ENCODE assay signal across 10 cellular contexts in the genomic region with DNA sequence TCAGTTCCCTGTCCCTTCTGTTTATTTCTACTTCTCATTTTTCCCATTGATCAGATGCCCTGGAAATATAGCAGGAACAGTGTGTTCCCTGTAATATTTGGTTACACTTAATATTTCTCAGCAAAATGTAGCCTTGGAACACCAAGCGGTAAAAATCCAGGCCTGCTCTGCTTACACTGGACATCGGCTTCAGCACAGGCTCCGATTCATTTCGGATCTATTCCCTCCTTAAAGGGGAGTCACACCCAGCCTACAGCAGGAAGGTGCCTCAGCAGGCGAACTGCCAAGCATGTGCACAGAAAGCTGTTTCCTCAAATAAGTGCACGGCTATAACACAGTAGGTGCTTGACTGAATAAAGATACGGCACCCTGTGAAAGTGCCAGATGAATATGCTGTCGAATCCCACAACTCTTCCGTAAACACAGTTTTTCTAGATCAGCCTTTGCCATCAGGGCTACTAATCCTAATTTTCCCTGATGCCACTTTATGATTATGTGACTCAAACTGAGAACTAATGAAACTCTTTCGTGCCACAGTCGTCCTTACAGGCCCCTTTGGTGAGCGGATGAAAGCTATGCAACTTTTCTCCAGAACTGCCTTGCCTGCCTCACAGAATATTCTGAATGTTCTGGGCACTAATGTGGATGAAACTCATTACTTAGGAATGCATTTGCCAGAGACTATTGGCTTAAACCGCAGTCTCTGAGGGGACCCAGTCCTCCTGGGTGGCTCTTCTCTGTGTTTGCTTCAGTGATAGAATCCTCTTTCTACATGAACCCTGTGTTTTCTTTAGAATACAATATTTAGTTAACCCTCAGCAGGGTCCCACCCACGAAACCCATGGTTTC.
DNase-seq lines count a peak whose midpoint lies in the region; ATAC-seq and TF ChIP-seq lines count a peak whose summit lies in the region.
"Had no signal": no experiment of that assay in that cellular context is flagged by ENCODE, and none has a peak within 500 bp of the region (broad histone marks: within the 10 kb centered on the region; RNA-seq: fewer than 3 reads in every experiment).

No MANE protein-coding gene starts in this region.

- peak in 2 of 4 donors; percentile 55 to 74 for TF ChIP-seq EP300 in upper lobe of left lung (IDR thresholded peaks at IDR 0.05)

- H3K9me3 ChIP-seq in lower lobe of right lung (no peaks in the 10 kb centered on the region), upper lobe of left lung (no peaks in the 10 kb centered on the region)

- H3K4me1 ChIP-seq in lower lobe of right lung (no peaks in the 10 kb centered on the region), upper lobe of left lung (peaks cover 0 to 8% (median 0%) of the 10 kb centered on the region in 4 donors)

- no peaks in the 10 kb centered on the region for H3K9me3 Mint-ChIP-seq in chondrocyte (ENCODE audit: low read depth)

- H3K36me3 ChIP-seq in lower lobe of right lung (no peaks in the 10 kb centered on the region), upper lobe of left lung (no peaks in the 10 kb centered on the region)

- peak; percentile 14 for TF ChIP-seq CTCF in chondrocyte (IDR thresholded peaks at IDR 0.05)
- TF ChIP-seq CTCF in lower lobe of right lung (IDR thresholded peaks at IDR 0.05) = no peak
- no peak for TF ChIP-seq CTCF in upper lobe of left lung (IDR thresholded peaks at IDR 0.05)

- 73 to 83% methylated on average over 14 of the region's 14 CpGs for WGBS in upper lobe of left lung, 2 donors

- H3K27me3 ChIP-seq in lower lobe of right lung (ENCODE audit: low read depth) = no peaks in the 10 kb centered on the region
- no peaks in the 10 kb centered on the region for H3K27me3 ChIP-seq in upper lobe of left lung

- H3K36me3 Mint-ChIP-seq in chondrocyte (ENCODE audit: low read depth) = no peaks in the 10 kb centered on the region
- H3K36me3 Mint-ChIP-seq: activated naive CD8-positive, alpha-beta T cell had no signal

- peaks cover 45% of the 10 kb centered on the region for H3K4me1 Mint-ChIP-seq in chondrocyte (ENCODE audit: low read depth)

- H3K27me3 Mint-ChIP-seq in chondrocyte (ENCODE audit: low read depth) = no peaks in the 10 kb centered on the region
- H3K27me3 Mint-ChIP-seq: activated naive CD8-positive, alpha-beta T cell had no signal

- peak; percentile 22 for DNase-seq in LoVo (ENCODE audit: low spot score)
- DNase-seq in chondrocyte (ENCODE audit: low spot score) = no peak
- no peak for DNase-seq in lower lobe of right lung
- no peak for DNase-seq in upper lobe of left lung
- DNase-seq in GM19240 (ENCODE audit: insufficient read length, low spot score) = no peak
- DNase-seq in activated gamma-delta T cell treated with Interleukin-2 at 50 U/mL for 16 hours = no peak
- no peak for DNase-seq in activated CD4-positive, alpha-beta T cell treated with anti-CD3 and anti-CD28 coated beads, Interleukin-2, amount 50 U/mL, for 48 hours
- DNase-seq: NCI-H2227 treated with DMSO at 0.1 percent for 48 hours; stimulated activated CD4-positive, alpha-beta T cell treated with anti-CD3 and anti-CD28 coated beads, Interleukin-15, amount 100 ng/mL, for 24 hours had no signal

- peak overlapping the region; percentile 68 for H3K27ac ChIP-seq in lower lobe of right lung
- H3K27ac ChIP-seq in upper lobe of left lung = peak overlapping the region; percentile 51 to 70 (median 56)

- peak overlapping the region; percentile 87 for H3K27ac Mint-ChIP-seq in chondrocyte (ENCODE audit: unreplicated experiment)
- H3K27ac Mint-ChIP-seq: activated naive CD8-positive, alpha-beta T cell had no signal

- TF ChIP-seq POLR2A in upper lobe of left lung (IDR thresholded peaks at IDR 0.05) = no peak

- H3K4me3 Mint-ChIP-seq in chondrocyte (ENCODE audit: unreplicated experiment) = peak overlapping the region; percentile 39
- H3K4me3 Mint-ChIP-seq: activated naive CD8-positive, alpha-beta T cell had no signal

- ATAC-seq in lower lobe of right lung = peak; percentile 9 to 12
- peak in 1 of 2 donors; percentile 56 for ATAC-seq in upper lobe of left lung (ENCODE audit: low FRiP score in 2 of 2)

- intact Hi-C loops in lower lobe of right lung (cut with DNase I) = no loop called here

- H3K4me3 ChIP-seq in lower lobe of right lung = no peak overlapping the region
- H3K4me3 ChIP-seq in upper lobe of left lung = no peak overlapping the region
